In genomic region chr20:13786143-13786828, GRCh38 we compare ENCODE assay signal across 9 cellular contexts. TPM values are rescaled to one million over a fixed set of nuclear protein-coding genes. Genes with fewer than 3 reads are reported as not detected.
DNase-seq lines count a peak whose midpoint lies in the region; ATAC-seq and TF ChIP-seq lines count a peak whose summit lies in the region.
"Had no signal": no experiment of that assay in that cellular context is flagged by ENCODE, and none has a peak within 500 bp of the region (broad histone marks: within the 10 kb centered on the region; RNA-seq: fewer than 3 reads in every experiment).

No MANE protein-coding gene starts in this region.

- CTCF ChIA-PET in BJ (lab: Yijun Ruan, JAX): interaction anchor here (1.0 to 2.6 kb wide), 3 partner anchors 10 to 485 kb away, joined by 3 to 12 read pairs (median 3); no protein-coding TSS in a partner anchor
- CTCF ChIA-PET in naive thymus-derived CD4-positive, alpha-beta T cell (lab: Charles Lee): no interaction called here

- H3K9me3 Mint-ChIP-seq in naive thymus-derived CD4-positive, alpha-beta T cell: no peaks in the 10 kb centered on the region

- TF ChIP-seq CTCF in BJ (IDR thresholded peaks at IDR 0.05; ENCODE audit: insufficient read depth, low read depth, low read length) (no peak), LNCaP clone FGC (IDR thresholded peaks at IDR 0.05; ENCODE audit: control insufficient read depth, extremely low read depth, insufficient read depth) (no peak), choroid plexus epithelial cell (conservative IDR thresholded peaks at IDR 0.05; ENCODE audit: low read depth, low read length) (no peak)

- ATAC-seq in naive thymus-derived CD4-positive, alpha-beta T cell: no peak

- peak overlapping the region; percentile 85 for H3K4me3 ChIP-seq in BJ (ENCODE audit: low read depth, low read length)
- H3K4me3 ChIP-seq in LNCaP clone FGC (ENCODE audit: low read depth, low read length): peak overlapping the region; percentile 98
- peak overlapping the region; percentile 90 for H3K4me3 ChIP-seq in choroid plexus epithelial cell (ENCODE audit: low read depth, low read length)
- peak overlapping the region; percentile 16 for H3K4me3 ChIP-seq in naive thymus-derived CD4-positive, alpha-beta T cell (ENCODE audit: low read length)

- peak overlapping the region; percentile 63 to 97 (median 91) for H3K27ac Mint-ChIP-seq in naive thymus-derived CD4-positive, alpha-beta T cell

- no peaks in the 10 kb centered on the region for H3K27me3 ChIP-seq in BJ (ENCODE audit: control insufficient read depth, insufficient read depth, low read length)
- no peaks in the 10 kb centered on the region for H3K27me3 ChIP-seq in naive thymus-derived CD4-positive, alpha-beta T cell (ENCODE audit: control insufficient read depth in 2 of 2, insufficient read depth in 2 of 2, low read length in 2 of 2)

- H3K36me3 Mint-ChIP-seq in naive thymus-derived CD4-positive, alpha-beta T cell: peaks cover 6 to 33% (median 28%) of the 10 kb centered on the region in 5 donors

- H3K27me3 Mint-ChIP-seq in naive thymus-derived CD4-positive, alpha-beta T cell: peaks cover 0 to 2% (median 0%) of the 10 kb centered on the region in 5 donors

- peak overlapping the region; percentile 92 to 100 (median 99) for H3K4me3 Mint-ChIP-seq in naive thymus-derived CD4-positive, alpha-beta T cell

- no peak overlapping the region for H3K27ac ChIP-seq in naive thymus-derived CD4-positive, alpha-beta T cell (ENCODE audit: low read depth, low read length)

- DNase-seq in BJ (ENCODE audit: low read depth) (no peak), LNCaP clone FGC (ENCODE audit: low read depth) (no peak), choroid plexus epithelial cell (ENCODE audit: low read depth) (no peak), MV-4-11 (lab: John Stamatoyannopoulos, UW) (no peak), NCI-H1694 treated with DMSO at 0.1 percent for 48 hours (lab: John Stamatoyannopoulos, UW) (no peak), HT-29 (ENCODE audit: low spot score) (no peak)
- DNase-seq in naive thymus-derived CD4-positive, alpha-beta T cell: no peak
- DNase-seq in activated CD4-positive, alpha-beta T cell treated with anti-CD3 and anti-CD28 coated beads for 48 hours: no peak
- DNase-seq: NCI-H2029 had no signal

- H3K9me3 ChIP-seq in naive thymus-derived CD4-positive, alpha-beta T cell (ENCODE audit: control insufficient read depth in 2 of 3, low read length in 3 of 3): no peaks in the 10 kb centered on the region

- POLR2A ChIA-PET in BJ (lab: Charles Lee): no interaction called here
- POLR2A ChIA-PET in naive thymus-derived CD4-positive, alpha-beta T cell (lab: Charles Lee): interaction anchor here (1.0 kb wide), 1 partner anchor 14 kb away, joined by 3 read pairs; no protein-coding TSS in a partner anchor

- H3K4me1 ChIP-seq in naive thymus-derived CD4-positive, alpha-beta T cell (ENCODE audit: control insufficient read depth in 2 of 2, insufficient read depth in 2 of 2, low read length in 2 of 2): peaks cover 14 to 21% of the 10 kb centered on the region in 2 donors

- H3K36me3 ChIP-seq in BJ (ENCODE audit: control insufficient read depth, insufficient read depth, low read length): peaks cover 10% of the 10 kb centered on the region
- peaks cover 8 to 28% (median 15%) of the 10 kb centered on the region in 3 experiments for H3K36me3 ChIP-seq in naive thymus-derived CD4-positive, alpha-beta T cell (ENCODE audit: control insufficient read depth in 2 of 3, insufficient read depth in 3 of 3, low read length in 3 of 3)

- intact Hi-C loops in naive thymus-derived CD4-positive, alpha-beta T cell (cut with micrococcal nuclease): loop anchor here in 1 of 2 donors (5.0 to 10.0 kb wide), 2 partner anchors 814 to 1891 kb away; no protein-coding TSS in a partner anchor

- H3K4me1 Mint-ChIP-seq in naive thymus-derived CD4-positive, alpha-beta T cell: peaks cover 39 to 85% (median 71%) of the 10 kb centered on the region in 7 donors

RNA-seq across cellular contexts. Expression of gene NDUFAF5, which starts 1.5 kb away (rescaled TPM):
- polyA plus RNA-seq in BJ (2011; rRNA removed): 6.3 and 16.1 TPM in 2 replicates
- polyA minus RNA-seq in BJ (2011; rRNA and poly(A)+ RNA removed): 4.9 and 5.8 TPM in 2 replicates
- total RNA-seq in naive thymus-derived CD4-positive, alpha-beta T cell: 10 to 100 TPM; 23.8 to 43.6 (median 28.9) TPM
- 1 to 10 TPM; 5.1 to 7.4 TPM for polyA plus RNA-seq in naive thymus-derived CD4-positive, alpha-beta T cell
- total RNA-seq in HT-29 (2014; rRNA removed; shearing (Covaris generic)): 15.7 and 19.9 TPM in 2 replicates

RNA-seq across cellular contexts. Expression of gene ESF1, which starts 1.6 kb away (rescaled TPM):
- polyA plus RNA-seq in BJ (2011; rRNA removed): 0.76 and 2.8 TPM in 2 replicates
- 0.14 and 1.3 TPM in 2 replicates for polyA minus RNA-seq in BJ (2011; rRNA and poly(A)+ RNA removed)
- total RNA-seq in naive thymus-derived CD4-positive, alpha-beta T cell: 10 to 100 TPM in 4 of 5 experiments, 1 to 10 TPM in 1; 7.9 to 16.9 (median 14.5) TPM
- 1 to 10 TPM; 7.2 to 8.5 TPM for polyA plus RNA-seq in naive thymus-derived CD4-positive, alpha-beta T cell
- 3.7 and 4.7 TPM in 2 replicates for total RNA-seq in HT-29 (2014; rRNA removed; shearing (Covaris generic))

Comparison
In these comparisons a context has a peak if more than half of its experiments do, and no peak if none do; other contexts are left out.
1. H3K4me3 ChIP-seq: peak in every context shown above with its lines; median percentile 98 in LNCaP clone FGC; 90 in choroid plexus epithelial cell; 85 in BJ; 16 in naive thymus-derived CD4-positive, alpha-beta T cell.